ENCODE assay signal across 8 cellular contexts in the genomic region with DNA sequence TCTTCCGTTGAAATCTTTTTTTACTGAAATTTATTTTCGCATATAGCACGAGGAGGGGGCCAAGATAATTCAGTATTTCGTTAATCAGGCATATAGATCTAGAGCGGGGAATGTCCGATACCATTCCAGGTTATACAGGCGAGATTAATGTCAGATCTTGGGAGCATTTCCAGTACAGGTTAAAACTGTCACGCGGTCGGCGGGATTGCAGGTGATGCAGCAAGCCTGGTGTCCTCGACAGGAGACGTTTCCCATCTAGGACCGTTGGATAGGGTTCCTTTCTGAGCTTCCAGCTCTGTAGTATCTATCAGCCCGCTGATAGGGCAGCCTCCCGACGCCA. TPM values are rescaled to one million over a fixed set of nuclear protein-coding genes. Genes with fewer than 3 reads are reported as not detected.
DNase-seq lines count a peak whose midpoint lies in the region; ATAC-seq and TF ChIP-seq lines count a peak whose summit lies in the region.

No MANE protein-coding gene starts in this region.

- H3K4me3 ChIP-seq in adipocyte (ENCODE audit: low read length), result peak overlapping the region; percentile 90

- DNase-seq in T-helper 1 cell (no peak), adipocyte (ENCODE audit: low read depth) (no peak), left lobe of liver (ENCODE audit: low spot score) (no peak), posterior cingulate gyrus (no peak), GM13977 (ENCODE audit: low spot score) (no peak)

- H3K36me3 Mint-ChIP-seq in T-helper 1 cell treated with Interleukin-12 subunit alpha and Interleukin-12 subunit beta and Interleukin-4 antibody, amounts not matched to agents 30 μg/mL and 1 μg/mL, for 36 hours (ENCODE audit: low read depth), result peaks cover 6% of the 10 kb centered on the region

- ATAC-seq in left lobe of liver, result no peak

- H3K4me1 ChIP-seq in adipocyte (ENCODE audit: control insufficient read depth, insufficient read depth, low read length), result peaks cover 23% of the 10 kb centered on the region

- H3K4me1 Mint-ChIP-seq in T-helper 1 cell treated with Interleukin-12 subunit alpha and Interleukin-12 subunit beta and Interleukin-4 antibody, amounts not matched to agents 30 μg/mL and 1 μg/mL, for 36 hours (ENCODE audit: low read depth), result peaks cover 38% of the 10 kb centered on the region

- peak overlapping the region; percentile 92 for H3K9ac ChIP-seq in adipocyte (ENCODE audit: low read length)

- H3K27me3 Mint-ChIP-seq in T-helper 1 cell treated with Interleukin-12 subunit alpha and Interleukin-12 subunit beta and Interleukin-4 antibody, amounts not matched to agents 30 μg/mL and 1 μg/mL, for 36 hours (ENCODE audit: low read depth), result peaks cover 28% of the 10 kb centered on the region

- no peak for TF ChIP-seq CTCF in GM13977 (IDR thresholded peaks at IDR 0.05; ENCODE audit: extremely low read depth, insufficient read depth, missing control alignments)

- H3K27ac Mint-ChIP-seq in T-helper 1 cell treated with Interleukin-12 subunit alpha and Interleukin-12 subunit beta and Interleukin-4 antibody, amounts not matched to agents 30 μg/mL and 1 μg/mL, for 36 hours, result peak overlapping the region; percentile 81

- H3K27ac ChIP-seq in layer of hippocampus (ENCODE audit: low read depth, low read length), result peak overlapping the region; percentile 80
- peak overlapping the region; percentile 86 for H3K27ac ChIP-seq in temporal lobe (ENCODE audit: low read depth, low read length)

- no peaks in the 10 kb centered on the region for H3K9me3 Mint-ChIP-seq in T-helper 1 cell treated with Interleukin-12 subunit alpha and Interleukin-12 subunit beta and Interleukin-4 antibody, amounts not matched to agents 30 μg/mL and 1 μg/mL, for 36 hours

- H3K27me3 ChIP-seq in adipocyte (replicated peaks; ENCODE audit: control insufficient read depth, insufficient read depth, low read length) (no peaks in the 10 kb centered on the region), layer of hippocampus (ENCODE audit: control insufficient read depth, insufficient read depth, low read length) (no peaks in the 10 kb centered on the region)

- no peaks in the 10 kb centered on the region for H3K9me3 ChIP-seq in adipocyte (ENCODE audit: control insufficient read depth, low read length)

- peak overlapping the region; percentile 81 for H3K4me3 Mint-ChIP-seq in T-helper 1 cell treated with Interleukin-12 subunit alpha and Interleukin-12 subunit beta and Interleukin-4 antibody, amounts not matched to agents 30 μg/mL and 1 μg/mL, for 36 hours

- intact Hi-C loops in posterior cingulate gyrus (cut with DNase I), result no loop called here

- in situ Hi-C loops in GM13977 (cut with MboI; ENCODE audit: low pct_unique_long_range_greater_than_20kb, low sequenced_read_pairs, unreplicated experiment), result loop anchor here (10.0 kb wide), 1 partner anchor 254 kb away; no protein-coding TSS in a partner anchor

- peaks cover 24% of the 10 kb centered on the region for H3K36me3 ChIP-seq in adipocyte (ENCODE audit: control insufficient read depth, insufficient read depth, low read length, severe bottlenecking)

RNA-seq across cellular contexts. Expression of a gene that starts 0.4 kb away (rescaled TPM):
- total RNA-seq in temporal lobe (48.9 TPM), left lobe of liver (26.6 TPM)

RNA-seq across cellular contexts. Expression of a gene that starts 20.3 kb away (rescaled TPM):
- total RNA-seq in temporal lobe (105 TPM), left lobe of liver (not detected)

RNA-seq across cellular contexts. Expression of a gene that starts 56.1 kb away (rescaled TPM):
- total RNA-seq in temporal lobe (not detected), left lobe of liver (not detected)

Comparison
In these comparisons a context has a peak if more than half of its experiments do, and no peak if none do; other contexts are left out.
1. RNA of a gene that starts 20.3 kb away (total RNA-seq): 105 TPM in temporal lobe (single experiment); not detected in left lobe of liver (single experiment); every median in the first group is over 100 times any median in the second.